Comparison of ENCODE assay signal across 1 cellular context in genomic region chr11:47165294-47165840, GRCh38.
TF ChIP-seq lines count a peak whose summit lies in the region.

No MANE protein-coding gene starts in this region.

TF ChIP-seq in HepG2, 621 proteins besides CTCF, POLR2A, EP300 and RAD21:
- peak; percentile 70 for TF ChIP-seq AGO2 (optimal IDR thresholded peaks at IDR 0.05; ENCODE audit: low read depth, low read length)
- TF ChIP-seq RBFOX2 (IDR thresholded peaks at IDR 0.05; ENCODE audit: low read depth, low read length): peak; percentile 36; the same call in 1 of the 2 replicates
- TF ChIP-seq ZNF207 (IDR thresholded peaks at IDR 0.05; ENCODE audit: borderline replicate concordance): no peak
- TF ChIP-seq RBM22 (optimal IDR thresholded peaks at IDR 0.05; ENCODE audit: low read length): peak; percentile 37
TF ChIP-seq in HepG2: peak in this region for 3.
